22 cellular contexts compared by ENCODE assay signal in the genomic region with DNA sequence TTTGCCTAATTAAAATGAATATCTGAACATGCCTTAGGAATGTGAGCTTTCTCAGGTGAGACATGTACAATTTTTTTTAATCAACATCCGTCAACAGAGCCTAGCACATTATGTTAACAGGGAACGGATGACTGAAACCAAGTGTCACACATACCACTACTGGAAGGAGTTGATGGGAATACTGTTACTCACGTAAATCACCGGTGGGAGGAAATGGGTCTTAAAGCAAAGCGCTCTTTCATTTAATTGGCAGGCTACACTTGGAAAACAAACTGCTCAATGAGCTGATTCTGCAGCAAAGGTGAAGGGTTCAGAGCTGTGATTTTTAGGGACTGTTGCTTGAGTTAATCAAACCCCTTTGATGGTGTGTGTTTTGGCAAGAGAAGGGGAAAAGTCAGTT. TPM values are rescaled to one million over a fixed set of nuclear protein-coding genes. Genes with fewer than 3 reads are reported as not detected.
DNase-seq lines count a peak whose midpoint lies in the region; ATAC-seq, FAIRE-seq and TF ChIP-seq lines count a peak whose summit lies in the region.
"Had no signal": no experiment of that assay in that cellular context is flagged by ENCODE, and none has a peak within 500 bp of the region (broad histone marks: within the 10 kb centered on the region; RNA-seq: fewer than 3 reads in every experiment).

No MANE protein-coding gene starts in this region.

- no peak overlapping the region for H3K27ac ChIP-seq in HepG2 (ENCODE audit: extremely low read length, insufficient read depth, low read length)
- no peak overlapping the region for H3K27ac ChIP-seq in right lobe of liver
- no peak overlapping the region for H3K27ac ChIP-seq in body of pancreas
- H3K27ac ChIP-seq: 22Rv1, KMS-11, Peyer's patch had no signal

- no peak overlapping the region for H2AFZ ChIP-seq in HepG2 (ENCODE audit: low read length)

- no peak overlapping the region for H3K4me3 Mint-ChIP-seq in osteocyte (ENCODE audit: unreplicated experiment)
- H3K4me3 Mint-ChIP-seq: CD14-positive monocyte had no signal

- TF ChIP-seq RAD21 in HepG2 (CRISPR knock-in tag; IDR thresholded peaks at IDR 0.05), result no peak

- H3K27me3 ChIP-seq in HepG2 (ENCODE audit: control insufficient read depth in 1 of 2, insufficient read depth in 2 of 2, low read length in 2 of 2), result peaks cover 0 to 7% of the 10 kb centered on the region in 2 experiments; a peak in 1 of 5 replicates
- H3K27me3 ChIP-seq in right lobe of liver, result no peaks in the 10 kb centered on the region
- no peaks in the 10 kb centered on the region for H3K27me3 ChIP-seq in body of pancreas
- H3K27me3 ChIP-seq: Peyer's patch had no signal

- H3K79me2 ChIP-seq in HepG2 (ENCODE audit: insufficient read depth, low read length), result peaks cover 94% of the 10 kb centered on the region

- POLR2A ChIA-PET in HepG2 (lab: Yijun Ruan, JAX), result interaction anchor here (2.8 to 3.7 kb wide), 2 partner anchors 44 to 185 kb away, joined by 9 to 18 read pairs; no protein-coding TSS in a partner anchor

- H3K27ac Mint-ChIP-seq in osteocyte (ENCODE audit: unreplicated experiment), result peak overlapping the region; percentile 77

- TF ChIP-seq CTCF in HepG2 (CRISPR knock-in tag; IDR thresholded peaks at IDR 0.05) (no peak), right lobe of liver (IDR thresholded peaks at IDR 0.05) (no peak), epithelial cell of proximal tubule (conservative IDR thresholded peaks at IDR 0.05; ENCODE audit: low read depth, low read length) (no peak), osteocyte (IDR thresholded peaks at IDR 0.05) (no peak), body of pancreas (IDR thresholded peaks at IDR 0.05) (no peak)

- H4K20me1 ChIP-seq in HepG2 (ENCODE audit: insufficient read depth, low read length), result peaks cover 22% of the 10 kb centered on the region

- H3K4me1 ChIP-seq in HepG2 (ENCODE audit: insufficient read depth, low read length), result peaks cover 74% of the 10 kb centered on the region
- H3K4me1 ChIP-seq in right lobe of liver, result peaks cover 0 to 33% (median 11%) of the 10 kb centered on the region in 4 donors
- H3K4me1 ChIP-seq in body of pancreas, result peaks cover 10% of the 10 kb centered on the region

- H3K36me3 ChIP-seq in HepG2 (replicated peaks in 1 of 2; ENCODE audit: control insufficient read depth in 1 of 2, insufficient read depth in 2 of 2, low read length in 2 of 2) (peaks cover 0 to 6% of the 10 kb centered on the region in 2 experiments), right lobe of liver (no peaks in the 10 kb centered on the region), body of pancreas (replicated peaks in 1 of 2; ENCODE audit: insufficient read depth in 1 of 2, low read depth in 2 of 2) (no peaks in the 10 kb centered on the region)
- H3K36me3 ChIP-seq: Peyer's patch had no signal

- H3K9me3 ChIP-seq in HepG2 (ENCODE audit: low read length) (no peaks in the 10 kb centered on the region), right lobe of liver (no peaks in the 10 kb centered on the region), body of pancreas (no peaks in the 10 kb centered on the region)
- H3K9me3 ChIP-seq: Peyer's patch had no signal

- H3K9ac ChIP-seq in HepG2 (ENCODE audit: insufficient read depth, low read depth, low read length), result no peak overlapping the region
- H3K9ac ChIP-seq: KMS-11 had no signal

- no peak overlapping the region for H3K4me3 ChIP-seq in HepG2 (replicated peaks in 1 of 3; ENCODE audit: insufficient read depth in 1 of 3, low read depth in 2 of 3, low read length in 3 of 3)
- no peak overlapping the region for H3K4me3 ChIP-seq in right lobe of liver
- H3K4me3 ChIP-seq in epithelial cell of proximal tubule (ENCODE audit: low read depth, low read length), result no peak overlapping the region
- H3K4me3 ChIP-seq in body of pancreas, result no peak overlapping the region
- H3K4me3 ChIP-seq: Peyer's patch had no signal

- H3K9me3 Mint-ChIP-seq in osteocyte (ENCODE audit: unreplicated experiment), result no peaks in the 10 kb centered on the region

- intact Hi-C loops in HepG2 (cut with micrococcal nuclease; ENCODE audit: unreplicated experiment) (no loop called here), right lobe of liver (cut with DNase I) (no loop called here), body of pancreas (cut with DNase I) (no loop called here)

- no peak overlapping the region for H3K4me2 ChIP-seq in HepG2 (ENCODE audit: low read depth, low read length)
- H3K4me2 ChIP-seq: KMS-11 had no signal

- no peak for ATAC-seq in HepG2
- no peak for ATAC-seq in right lobe of liver
- ATAC-seq in body of pancreas, result no peak
- no peak for ATAC-seq in GM19324 (IDR thresholded peaks at IDR 0.05; ENCODE audit: low FRiP score, unreplicated experiment)
- ATAC-seq in GM21528 (IDR thresholded peaks at IDR 0.05; ENCODE audit: low FRiP score, unreplicated experiment), result no peak
- ATAC-seq: HCT116, Right ventricle myocardium inferior had no signal

- CTCF ChIA-PET in HepG2 (lab: Yijun Ruan, JAX; ENCODE audit: low intra/inter-chr PET ratio, low total read pairs), result no interaction called here

- TF ChIP-seq EP300 in HepG2 (IDR thresholded peaks at IDR 0.05; ENCODE audit: low read depth in 2 of 2, low read length in 2 of 2) (no peak), HepG2 (CRISPR knock-in tag; IDR thresholded peaks at IDR 0.05; ENCODE audit: borderline replicate concordance) (no peak)

- H3K27me3 Mint-ChIP-seq in osteocyte (ENCODE audit: unreplicated experiment), result no peaks in the 10 kb centered on the region

- no TSS peak for BruUV-seq in HepG2 (replicated peaks; lab: Mats Ljungman, UMichigan)

- H3K4me1 Mint-ChIP-seq in osteocyte (ENCODE audit: unreplicated experiment), result peaks cover 56% of the 10 kb centered on the region

- FAIRE-seq in HepG2 (lab: Jason Lieb, UNC), result no peak

- TF ChIP-seq POLR2A in HepG2 (IDR thresholded peaks at IDR 0.05; ENCODE audit: insufficient read depth in 1 of 2, low read depth in 2 of 2, low read length in 2 of 2) (no peak), right lobe of liver (IDR thresholded peaks at IDR 0.05) (no peak), body of pancreas (IDR thresholded peaks at IDR 0.05) (no peak)

- DNase-seq in HepG2 (ENCODE audit: low spot score) (no peak), right lobe of liver (no peak), epithelial cell of proximal tubule (ENCODE audit: low read depth) (peak; percentile 55), osteocyte (ENCODE audit: extremely low spot score, unreplicated experiment) (no peak), body of pancreas (no peak)
- DNase-seq in stimulated activated naive CD4-positive, alpha-beta T cell (lab: John Stamatoyannopoulos, UW), result no peak
- DNase-seq: DMS79 treated with DMSO at 0.1 percent for 48 hours, GDM1, GOT3, NCI-H1092, NCI-H146, NCI-H2029 treated with DMSO at 0.1 percent for 48 hours, NCI-H2171, NCI-H526, Peyer's patch had no signal

- H3K36me3 Mint-ChIP-seq in osteocyte (ENCODE audit: unreplicated experiment), result no peaks in the 10 kb centered on the region

- 97% methylated on average over 5 of the region's 5 CpGs for WGBS in HepG2 (ENCODE audit: low lambda C conversion rate)
- WGBS in right lobe of liver (ENCODE audit: insufficient coverage, low coverage, low lambda C conversion rate, missing lambda C conversion rate), result 42% methylated on average over 5 of the region's 5 CpGs
- WGBS in body of pancreas, 2 donors, result 78% methylated on average over 5 of the region's 5 CpGs

- in situ Hi-C loops in HepG2 (cut with HindIII; ENCODE audit: extremely low pct_ligation_motif_present, low pct_unique_long_range_greater_than_20kb), result no loop called here

TF ChIP-seq in HepG2, 621 proteins besides CTCF, POLR2A, EP300 and RAD21:
- no peak for TF ChIP-seq FOXP1 (IDR thresholded peaks at IDR 0.05)
- no peak for TF ChIP-seq FOXP1 (CRISPR knock-in tag; IDR thresholded peaks at IDR 0.05)
- TF ChIP-seq RBM22 (optimal IDR thresholded peaks at IDR 0.05; ENCODE audit: low read length), result peak; percentile 72

RNA-seq across cellular contexts. Expression of a gene that starts 4.8 kb away (rescaled TPM):
- total RNA-seq in HepG2 (2016; rRNA removed; fragmentation: Illumina TruSeq; extraction: Trizol) (66.6 and 118 TPM in 2 replicates), right lobe of liver (10 to 100 TPM; 24.0 to 41.6 (median 31.0) TPM), epithelial cell of proximal tubule (12.9 and 15.0 TPM in 2 replicates), osteocyte (17.8 and 18.2 TPM in 2 replicates), body of pancreas (1 to 10 TPM; 3.3 to 4.4 TPM)
- 21.2 and 21.9 TPM in 2 replicates for total RNA-seq in HepG2 (2016; cell fraction: cytosol; rRNA removed; fragmentation: Illumina TruSeq; extraction: Trizol; ENCODE audit: low read depth)
- total RNA-seq in HepG2 (2016; cell fraction: insoluble cytoplasmic fraction; rRNA removed; fragmentation: Illumina TruSeq; extraction: Trizol), result 68.3 and 113 TPM in 2 replicates
- total RNA-seq in HepG2 (2016; cell fraction: membrane; rRNA removed; fragmentation: Illumina TruSeq; extraction: Trizol), result 62.9 and 66.9 TPM in 2 replicates
- total RNA-seq in HepG2 (2016; cell fraction: nucleus; rRNA removed; fragmentation: Illumina TruSeq; extraction: Trizol), result 58.7 and 62.6 TPM in 2 replicates
- 62.5 and 71.3 TPM in 2 replicates for polyA plus RNA-seq in HepG2 (2011; rRNA removed)
- polyA plus RNA-seq in HepG2 (2011; cell fraction: cytosol; rRNA removed), result 47.6 and 65.5 TPM in 2 replicates
- polyA plus RNA-seq in HepG2 (2011; cell fraction: nucleus; rRNA removed), result 21.8 and 24.9 TPM in 2 replicates
- 65.8 and 79.3 TPM in 2 replicates for polyA plus RNA-seq in HepG2 (2012)
- polyA plus RNA-seq in HepG2 (2016; cell fraction: cytosol; fragmentation: Illumina TruSeq; extraction: Trizol; ENCODE audit: low read depth), result 40.3 and 43.5 TPM in 2 replicates
- 204 and 209 TPM in 2 replicates for polyA plus RNA-seq in HepG2 (2016; cell fraction: insoluble cytoplasmic fraction; fragmentation: Illumina TruSeq; extraction: Trizol; ENCODE audit: low read depth)
- polyA plus RNA-seq in HepG2 (2016; cell fraction: membrane; fragmentation: Illumina TruSeq; extraction: Trizol; ENCODE audit: low read depth), result 63.7 and 78.2 TPM in 2 replicates
- 75.7 and 79.0 TPM in 2 replicates for polyA plus RNA-seq in HepG2 (2016; cell fraction: nucleus; fragmentation: Illumina TruSeq; extraction: Trizol; ENCODE audit: insufficient read depth, low read depth)
- polyA minus RNA-seq in HepG2 (2011; rRNA and poly(A)+ RNA removed; ENCODE audit: low replicate concordance), result 6.0 and 117 TPM in 2 replicates
- polyA minus RNA-seq in HepG2 (2011; cell fraction: cytosol; rRNA and poly(A)+ RNA removed), result 57.0 and 63.8 TPM in 2 replicates
- 65.0 and 68.2 TPM in 2 replicates for polyA minus RNA-seq in HepG2 (2011; cell fraction: nucleus; rRNA and poly(A)+ RNA removed)
